In the genomic region with DNA sequence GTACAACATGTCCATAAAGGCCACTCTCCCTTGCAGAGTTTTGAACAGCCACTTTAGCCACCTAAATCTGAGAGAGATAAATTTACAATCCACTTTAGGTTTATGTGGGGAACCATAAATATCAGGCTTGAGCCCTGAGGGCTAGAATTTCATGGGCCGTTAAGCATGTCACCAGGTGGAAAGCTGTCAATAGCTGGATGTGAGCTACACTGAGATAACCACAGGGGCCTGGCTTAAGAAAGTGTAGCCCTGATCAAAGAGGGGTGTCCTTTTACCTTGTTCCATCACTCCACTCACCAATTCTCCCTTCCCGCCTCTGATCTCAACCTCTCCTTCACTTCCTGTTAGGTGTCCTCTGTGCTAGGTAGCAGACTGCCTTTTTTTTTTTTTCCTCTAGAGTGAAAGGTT, we compare ENCODE assay signal across 8 cellular contexts.
DNase-seq lines count a peak whose midpoint lies in the region; ATAC-seq lines count a peak whose summit lies in the region.

No MANE protein-coding gene starts in this region.

- ATAC-seq in GM21619 (IDR thresholded peaks at IDR 0.05; ENCODE audit: unreplicated experiment): peak; percentile 37
- no peak for ATAC-seq in HG02588 (IDR thresholded peaks at IDR 0.05; ENCODE audit: unreplicated experiment)
- no peak for ATAC-seq in GM19467 (IDR thresholded peaks at IDR 0.05; ENCODE audit: unreplicated experiment)

- DNase-seq in NCI-H1092 treated with DMSO at 0.1 percent for 48 hours (lab: John Stamatoyannopoulos, UW) (peak; percentile 45), NCI-H1092 (lab: John Stamatoyannopoulos, UW) (no peak), NCI-H2107 treated with DMSO at 0.1 percent for 48 hours (lab: John Stamatoyannopoulos, UW; ENCODE audit: unreplicated experiment) (peak; percentile 89), kidney tubule cell (ENCODE audit: low spot score) (peak; percentile 7)
- DNase-seq in stimulated activated CD4-positive, alpha-beta T cell treated with anti-CD3 and anti-CD28 coated beads, Interleukin-12 subunit alpha, Interleukin-12 subunit beta, amount 100 ng/mL, for 4 hours: no peak

Comparison
In these comparisons a context has a peak if more than half of its experiments do, and no peak if none do; other contexts are left out.
1. DNase-seq: peak in NCI-H1092 treated with DMSO at 0.1 percent for 48 hours (single experiment), NCI-H2107 treated with DMSO at 0.1 percent for 48 hours (single experiment) and kidney tubule cell (single experiment); none in NCI-H1092 (single experiment) and stimulated activated CD4-positive, alpha-beta T cell treated with anti-CD3 and anti-CD28 coated beads, Interleukin-12 subunit alpha, Interleukin-12 subunit beta, amount 100 ng/mL, for 4 hours (single experiment).